Comparison of ENCODE assay signal across 8 cellular contexts in the genomic region with DNA sequence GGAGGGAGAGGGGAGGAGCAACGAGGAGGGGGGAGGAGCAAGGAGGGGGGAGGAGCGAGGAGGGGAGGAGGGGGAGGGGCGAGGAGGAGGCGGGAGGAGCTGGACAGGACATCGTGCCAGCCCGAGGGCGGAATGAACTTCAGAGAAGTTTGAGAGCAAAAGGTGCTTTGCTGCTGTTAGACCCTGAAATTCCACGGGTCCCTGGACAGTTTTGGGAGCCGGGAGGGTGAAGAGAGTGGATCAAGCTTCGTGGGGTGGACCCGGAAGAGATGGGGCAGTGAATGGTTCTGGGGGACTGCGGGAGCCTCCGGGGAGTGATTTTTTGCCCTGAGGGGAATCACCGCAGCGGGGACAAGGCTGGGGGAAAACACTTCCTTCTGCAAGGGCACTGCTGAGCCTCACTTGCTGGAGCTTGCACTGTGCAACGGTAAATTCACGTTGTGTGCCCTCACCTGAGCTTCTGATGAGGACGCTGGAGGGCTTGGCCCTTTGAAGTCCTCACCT. TPM values are rescaled to one million over a fixed set of nuclear protein-coding genes. Genes with fewer than 3 reads are reported as not detected.
A peak's percentile ranks its signal among the peaks of the same experiment; 100 is the strongest.
DNase-seq lines count a peak whose midpoint lies in the region; ATAC-seq and TF ChIP-seq lines count a peak whose summit lies in the region.

No MANE protein-coding gene starts in this region.

- H3K9me3 Mint-ChIP-seq in activated T-helper 2 cell treated with anti-CD3 and anti-CD28 coated beads, Interferon-gamma antibody, Interleukin-2, Interleukin-4, amounts not matched to agents 10 μg/mL and 5 μg/mL and 100 μg/mL, durations not matched to agents 14 hours and 24 hours and 36 hours: no peaks in the 10 kb centered on the region

- H3K27ac ChIP-seq in left lung: peak overlapping the region; percentile 33 to 96
- peak overlapping the region; percentile 72 for H3K27ac ChIP-seq in vagina

- TF ChIP-seq POLR2A in vagina (IDR thresholded peaks at IDR 0.05): no peak

- peak overlapping the region; percentile 97 for H3K27ac Mint-ChIP-seq in activated T-helper 2 cell treated with anti-CD3 and anti-CD28 coated beads, Interferon-gamma antibody, Interleukin-2, Interleukin-4, amounts not matched to agents 10 μg/mL and 5 μg/mL and 100 μg/mL, durations not matched to agents 14 hours and 24 hours and 36 hours

- H3K36me3 ChIP-seq in left lung: no peaks in the 10 kb centered on the region
- H3K36me3 ChIP-seq in vagina: no peaks in the 10 kb centered on the region

- H3K4me3 ChIP-seq in left lung (peak overlapping the region in 1 of 2 donors; percentile 45), vagina (peak overlapping the region; percentile 36 to 40)

- H3K27me3 Mint-ChIP-seq in activated T-helper 2 cell treated with anti-CD3 and anti-CD28 coated beads, Interferon-gamma antibody, Interleukin-2, Interleukin-4, amounts not matched to agents 10 μg/mL and 5 μg/mL and 100 μg/mL, durations not matched to agents 14 hours and 24 hours and 36 hours (ENCODE audit: low read depth): peaks cover under 1% of the 10 kb centered on the region

- peak overlapping the region; percentile 89 for H3K4me3 Mint-ChIP-seq in activated T-helper 2 cell treated with anti-CD3 and anti-CD28 coated beads, Interferon-gamma antibody, Interleukin-2, Interleukin-4, amounts not matched to agents 10 μg/mL and 5 μg/mL and 100 μg/mL, durations not matched to agents 14 hours and 24 hours and 36 hours (ENCODE audit: low read depth)

- ATAC-seq in left lung: peak; percentile 66

- H3K27me3 ChIP-seq in left lung (no peaks in the 10 kb centered on the region), vagina (no peaks in the 10 kb centered on the region)

- peaks cover 34% of the 10 kb centered on the region for H3K4me1 Mint-ChIP-seq in activated T-helper 2 cell treated with anti-CD3 and anti-CD28 coated beads, Interferon-gamma antibody, Interleukin-2, Interleukin-4, amounts not matched to agents 10 μg/mL and 5 μg/mL and 100 μg/mL, durations not matched to agents 14 hours and 24 hours and 36 hours (ENCODE audit: low read depth)

- H3K9me3 ChIP-seq in left lung (peaks cover 0 to 5% of the 10 kb centered on the region in 2 donors), vagina (no peaks in the 10 kb centered on the region)

- intact Hi-C loops in activated T-helper 2 cell treated with anti-CD3 and anti-CD28 coated beads, Interferon-gamma antibody, Interleukin-2, Interleukin-4, amounts not matched to agents 10 μg/mL and 5 μg/mL and 100 μg/mL, durations not matched to agents 14 hours and 24 hours and 36 hours (cut with micrococcal nuclease): loop anchor here (5.0 kb wide), 1 partner anchor 90 kb away; no protein-coding TSS in a partner anchor
- intact Hi-C loops in left lung (cut with DNase I) (no loop called here), vagina (cut with DNase I) (no loop called here)

- H3K4me1 ChIP-seq in left lung (peaks cover 0 to 33% of the 10 kb centered on the region in 2 donors), vagina (peaks cover 12% of the 10 kb centered on the region)

- no peaks in the 10 kb centered on the region for H3K36me3 Mint-ChIP-seq in activated T-helper 2 cell treated with anti-CD3 and anti-CD28 coated beads, Interferon-gamma antibody, Interleukin-2, Interleukin-4, amounts not matched to agents 10 μg/mL and 5 μg/mL and 100 μg/mL, durations not matched to agents 14 hours and 24 hours and 36 hours (ENCODE audit: low read depth)

- DNase-seq in DMS53 treated with DMSO at 0.1 percent for 48 hours (lab: John Stamatoyannopoulos, UW; ENCODE audit: unreplicated experiment): peak; percentile 16
- DNase-seq in NCI-H460 (ENCODE audit: extremely low read depth, low read depth): peak; percentile 20
- peak; percentile 48 for DNase-seq in activated T-helper 2 cell treated with anti-CD3 and anti-CD28 coated beads, Interferon-gamma antibody, Interleukin-2, Interleukin-4, amounts not matched to agents 10 μg/mL and 5 μg/mL and 100 μg/mL, durations not matched to agents 14 hours and 24 hours and 36 hours (ENCODE audit: low spot score)
- DNase-seq in left lung: peak; percentile 79 to 87
- no peak for DNase-seq in vagina (ENCODE audit: extremely low spot score in 2 of 2)
- DNase-seq in DMS79 (lab: John Stamatoyannopoulos, UW): no peak
- no peak for DNase-seq in A172 (ENCODE audit: low spot score)
- no peak for DNase-seq in anterior cingulate cortex (lab: John Stamatoyannopoulos, UW)

- TF ChIP-seq CTCF in left lung (IDR thresholded peaks at IDR 0.05): no peak
- no peak for TF ChIP-seq CTCF in vagina (IDR thresholded peaks at IDR 0.05)

RNA-seq across cellular contexts. Expression of gene NLRP6, which starts 10.7 kb away (rescaled TPM):
- total RNA-seq in NCI-H460 (2014; rRNA removed; shearing (Covaris generic)): not detected in 2 replicates
- 0.18 and 0.37 TPM in 2 replicates for polyA plus RNA-seq in NCI-H460 (2014; cell fraction: nucleus; rRNA removed)
- 0.97 and 1.1 TPM in 2 replicates for total RNA-seq in activated T-helper 2 cell treated with anti-CD3 and anti-CD28 coated beads, Interferon-gamma antibody, Interleukin-2, Interleukin-4, amounts not matched to agents 10 μg/mL and 5 μg/mL and 100 μg/mL, durations not matched to agents 14 hours and 24 hours and 36 hours
- 1 to 10 TPM in 1 of 2 donors, under 1 TPM in 1; 0.26 to 1.5 TPM for total RNA-seq in left lung
- 0.49 TPM for total RNA-seq in vagina
- not detected in 2 replicates for total RNA-seq in A172 (2014; rRNA removed; shearing (Covaris generic))

RNA-seq across cellular contexts. Expression of gene PGGHG, which starts 21.4 kb away (rescaled TPM):
- 12.7 and 13.4 TPM in 2 replicates for total RNA-seq in NCI-H460 (2014; rRNA removed; shearing (Covaris generic))
- 262 and 277 TPM in 2 replicates for polyA plus RNA-seq in NCI-H460 (2014; cell fraction: nucleus; rRNA removed)
- 62.0 and 62.8 TPM in 2 replicates for total RNA-seq in activated T-helper 2 cell treated with anti-CD3 and anti-CD28 coated beads, Interferon-gamma antibody, Interleukin-2, Interleukin-4, amounts not matched to agents 10 μg/mL and 5 μg/mL and 100 μg/mL, durations not matched to agents 14 hours and 24 hours and 36 hours
- total RNA-seq in left lung (10 to 100 TPM; 47.7 to 75.3 TPM), vagina (46.7 TPM)
- total RNA-seq in A172 (2014; rRNA removed; shearing (Covaris generic)): 13.0 and 14.2 TPM in 2 replicates

RNA-seq across cellular contexts. Expression of gene PSMD13, which starts 30.8 kb away (rescaled TPM):
- 69.9 and 72.8 TPM in 2 replicates for total RNA-seq in NCI-H460 (2014; rRNA removed; shearing (Covaris generic))
- polyA plus RNA-seq in NCI-H460 (2014; cell fraction: nucleus; rRNA removed): 88.8 and 91.5 TPM in 2 replicates
- total RNA-seq in activated T-helper 2 cell treated with anti-CD3 and anti-CD28 coated beads, Interferon-gamma antibody, Interleukin-2, Interleukin-4, amounts not matched to agents 10 μg/mL and 5 μg/mL and 100 μg/mL, durations not matched to agents 14 hours and 24 hours and 36 hours: 255 and 258 TPM in 2 replicates
- total RNA-seq in left lung (100 to 1,000 TPM in 1 of 2 donors, 10 to 100 TPM in 1; 78.0 to 131 TPM), vagina (71.9 TPM)
- total RNA-seq in A172 (2014; rRNA removed; shearing (Covaris generic)): 279 and 376 TPM in 2 replicates

RNA-seq across cellular contexts. Expression of gene SIRT3, which starts 31.4 kb away (rescaled TPM):
- total RNA-seq in NCI-H460 (2014; rRNA removed; shearing (Covaris generic)): 9.8 and 11.0 TPM in 2 replicates
- polyA plus RNA-seq in NCI-H460 (2014; cell fraction: nucleus; rRNA removed): 6.0 and 38.3 TPM in 2 replicates
- 17.0 and 17.3 TPM in 2 replicates for total RNA-seq in activated T-helper 2 cell treated with anti-CD3 and anti-CD28 coated beads, Interferon-gamma antibody, Interleukin-2, Interleukin-4, amounts not matched to agents 10 μg/mL and 5 μg/mL and 100 μg/mL, durations not matched to agents 14 hours and 24 hours and 36 hours
- total RNA-seq in left lung: 10 to 100 TPM; 13.5 to 15.1 TPM
- 5.6 TPM for total RNA-seq in vagina
- 17.5 and 19.7 TPM in 2 replicates for total RNA-seq in A172 (2014; rRNA removed; shearing (Covaris generic))

RNA-seq across cellular contexts. Expression of gene IFITM5, which starts 31.8 kb away (rescaled TPM):
- total RNA-seq in NCI-H460 (2014; rRNA removed; shearing (Covaris generic)): not detected in 2 replicates
- not detected in 2 replicates for polyA plus RNA-seq in NCI-H460 (2014; cell fraction: nucleus; rRNA removed)
- not detected in 2 replicates for total RNA-seq in activated T-helper 2 cell treated with anti-CD3 and anti-CD28 coated beads, Interferon-gamma antibody, Interleukin-2, Interleukin-4, amounts not matched to agents 10 μg/mL and 5 μg/mL and 100 μg/mL, durations not matched to agents 14 hours and 24 hours and 36 hours
- total RNA-seq in left lung (not detected), vagina (not detected)
- total RNA-seq in A172 (2014; rRNA removed; shearing (Covaris generic)): not detected in 2 replicates

Comparison
In these comparisons a context has a peak if more than half of its experiments do, and no peak if none do; other contexts are left out.
1. DNase-seq: peak in DMS53 treated with DMSO at 0.1 percent for 48 hours (single experiment), NCI-H460 (single experiment), activated T-helper 2 cell treated with anti-CD3 and anti-CD28 coated beads, Interferon-gamma antibody, Interleukin-2, Interleukin-4, amounts not matched to agents 10 μg/mL and 5 μg/mL and 100 μg/mL, durations not matched to agents 14 hours and 24 hours and 36 hours (single experiment) and left lung (2 of 2); none in vagina (0 of 2), DMS79 (single experiment), A172 (single experiment) and anterior cingulate cortex (0 of 58).